In the genomic region with DNA sequence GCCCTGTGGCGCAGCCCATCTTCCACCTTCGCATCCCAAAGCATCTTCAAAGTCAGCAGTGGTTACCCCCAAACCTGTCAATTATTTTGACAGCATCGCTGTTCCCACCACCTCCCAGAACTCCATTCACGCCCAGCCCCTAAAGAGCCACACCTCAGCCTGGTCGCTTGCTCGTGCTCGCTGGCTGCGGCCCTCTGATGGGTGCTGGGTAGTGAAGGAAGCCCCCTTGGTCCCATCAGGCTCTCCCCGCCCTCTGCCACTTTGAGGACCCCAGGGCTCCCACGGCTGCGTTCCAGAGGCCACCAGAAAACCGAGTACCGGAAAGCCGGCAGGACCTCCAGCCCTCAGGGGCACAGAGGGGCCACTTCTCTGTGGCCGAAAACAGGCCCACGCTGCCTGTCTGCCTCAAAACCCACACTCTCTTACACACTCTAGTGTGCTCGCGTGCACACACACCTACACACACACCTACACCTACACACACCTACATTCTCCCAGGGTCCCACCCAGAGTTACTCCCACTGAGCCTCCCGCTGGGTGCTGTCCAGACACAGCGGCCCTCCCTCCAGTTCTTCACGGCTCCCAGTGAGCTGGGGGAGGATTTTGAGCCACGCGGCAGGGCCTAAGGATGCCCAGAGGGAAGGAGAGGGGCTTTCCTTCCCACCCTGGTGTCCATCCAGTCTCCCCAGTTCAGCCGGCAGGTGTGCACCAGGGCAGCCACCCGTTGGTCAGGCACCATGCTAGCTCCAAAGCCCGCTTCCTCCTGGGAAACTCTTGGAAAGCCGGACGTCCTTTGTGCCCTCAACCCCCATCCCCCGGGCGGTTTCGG, we compare ENCODE assay signal across 9 cellular contexts. TPM values are rescaled to one million over a fixed set of nuclear protein-coding genes. Genes with fewer than 3 reads are reported as not detected.
A peak's percentile ranks its signal among the peaks of the same experiment; 100 is the strongest.
DNase-seq lines count a peak whose midpoint lies in the region; ATAC-seq, FAIRE-seq and TF ChIP-seq lines count a peak whose summit lies in the region.
"Had no signal": no experiment of that assay in that cellular context is flagged by ENCODE, and none has a peak within 500 bp of the region (broad histone marks: within the 10 kb centered on the region; RNA-seq: fewer than 3 reads in every experiment).

No MANE protein-coding gene starts in this region.

- FAIRE-seq in H54 (lab: Jason Lieb, UNC) = no peak

- no peaks in the 10 kb centered on the region for H3K36me3 Mint-ChIP-seq in CD8-positive, alpha-beta memory T cell
- no peaks in the 10 kb centered on the region for H3K36me3 Mint-ChIP-seq in progenitor cell of endocrine pancreas (ENCODE audit: insufficient read depth)

- TF ChIP-seq POLR2A in IMR-90 (IDR thresholded peaks at IDR 0.05; ENCODE audit: low read depth, low read length) = no peak
- TF ChIP-seq POLR2A in H54 (IDR thresholded peaks at IDR 0.05; ENCODE audit: low read depth, low read length) = no peak

- no peak for ATAC-seq in IMR-90 (ENCODE audit: low read depth)
- no peak for ATAC-seq in activated CD4-positive, CD25-positive, alpha-beta regulatory T cell treated with anti-CD3 and anti-CD28 coated beads, Interleukin-2, amount 50 U/mL, for 24 hours
- ATAC-seq in GM21423 (IDR thresholded peaks at IDR 0.05; ENCODE audit: unreplicated experiment) = no peak

- no peak overlapping the region for H4K91ac ChIP-seq in IMR-90 (ENCODE audit: insufficient read depth, low read depth, low read length)

- H3K9me1 ChIP-seq in IMR-90 (ENCODE audit: insufficient read depth, low read length) = no peaks in the 10 kb centered on the region

- H3K4me1 Mint-ChIP-seq in CD8-positive, alpha-beta memory T cell = peaks cover 17 to 41% (median 20%) of the 10 kb centered on the region in 3 donors
- H3K4me1 Mint-ChIP-seq in progenitor cell of endocrine pancreas (ENCODE audit: low read depth) = peaks cover 14% of the 10 kb centered on the region

- H3K14ac ChIP-seq in IMR-90 (replicated peaks; ENCODE audit: low read depth, low read length) = no peak overlapping the region

- intact Hi-C loops in IMR-90 (cut with micrococcal nuclease) = no loop called here

- H3K4me1 ChIP-seq in CD8-positive, alpha-beta memory T cell (ENCODE audit: insufficient read depth, low read length) = peaks cover 20% of the 10 kb centered on the region
- no peaks in the 10 kb centered on the region; the same call in 1 of the 2 replicates for H3K4me1 ChIP-seq in IMR-90 (ENCODE audit: control insufficient read depth, insufficient read depth, low read length)
- peaks cover 38% of the 10 kb centered on the region for H3K4me1 ChIP-seq in effector memory CD4-positive, alpha-beta T cell (ENCODE audit: control insufficient read depth, insufficient read depth, low read length, poor library complexity, severe bottlenecking)

- H4K8ac ChIP-seq in IMR-90 (ENCODE audit: low read depth in 2 of 2, low read length in 2 of 2) = no peak overlapping the region

- H3K79me1 ChIP-seq in IMR-90 (ENCODE audit: low read depth in 1 of 2, low read length in 2 of 2) = no peaks in the 10 kb centered on the region

- peak overlapping the region; percentile 72; the same call in 1 of the 2 replicates for H3K4me2 ChIP-seq in IMR-90 (ENCODE audit: low read depth, low read length)

- no peaks in the 10 kb centered on the region for H3K36me3 ChIP-seq in CD8-positive, alpha-beta memory T cell (ENCODE audit: insufficient read depth, low read length)
- H3K36me3 ChIP-seq in IMR-90 (ENCODE audit: control insufficient read depth, insufficient read depth, low read length) = no peaks in the 10 kb centered on the region
- no peaks in the 10 kb centered on the region for H3K36me3 ChIP-seq in effector memory CD4-positive, alpha-beta T cell (ENCODE audit: control insufficient read depth, insufficient read depth, low read length)

- TF ChIP-seq CTCF in IMR-90 (conservative IDR thresholded peaks at IDR 0.05; ENCODE audit: low read depth, low read length) (no peak), progenitor cell of endocrine pancreas (IDR thresholded peaks at IDR 0.05; ENCODE audit: unreplicated experiment) (peak; percentile 24)

- H4K5ac ChIP-seq in IMR-90 (ENCODE audit: low read depth, low read length) = no peak overlapping the region

- no peak overlapping the region for H3K23ac ChIP-seq in IMR-90 (ENCODE audit: low read depth, low read length)

- H3K27me3 ChIP-seq in CD8-positive, alpha-beta memory T cell (ENCODE audit: insufficient read depth, low read length, poor library complexity, severe bottlenecking) = peaks cover 26% of the 10 kb centered on the region
- H3K27me3 ChIP-seq in IMR-90 (ENCODE audit: control insufficient read depth, insufficient read depth, low read length) = peaks cover 73% of the 10 kb centered on the region
- peaks cover 28% of the 10 kb centered on the region for H3K27me3 ChIP-seq in effector memory CD4-positive, alpha-beta T cell (replicated peaks; ENCODE audit: control insufficient read depth, insufficient read depth, low read length, poor library complexity, severe bottlenecking)

- no peak overlapping the region for H2AK5ac ChIP-seq in IMR-90 (ENCODE audit: low read depth, low read length)

- no peaks in the 10 kb centered on the region for H3K9me3 ChIP-seq in CD8-positive, alpha-beta memory T cell (ENCODE audit: low read length)
- H3K9me3 ChIP-seq in IMR-90 (ENCODE audit: control insufficient read depth, insufficient read depth, low read length) = peaks cover 3% of the 10 kb centered on the region; the same call in 1 of the 2 replicates
- no peaks in the 10 kb centered on the region for H3K9me3 ChIP-seq in effector memory CD4-positive, alpha-beta T cell (ENCODE audit: control insufficient read depth, low read length)

- H3K4me3 ChIP-seq in CD8-positive, alpha-beta memory T cell (ENCODE audit: low read length) = no peak overlapping the region
- no peak overlapping the region for H3K4me3 ChIP-seq in IMR-90 (ENCODE audit: insufficient read depth, low read depth, low read length)
- peak overlapping the region; percentile 44 for H3K4me3 ChIP-seq in effector memory CD4-positive, alpha-beta T cell (ENCODE audit: insufficient read depth, low read depth, low read length, poor library complexity, severe bottlenecking)

- peak overlapping the region; percentile 83 for H2AFZ ChIP-seq in IMR-90 (replicated peaks; ENCODE audit: low read length, poor library complexity)

- peak overlapping the region; percentile 54 to 81 (median 69) for H3K4me3 Mint-ChIP-seq in CD8-positive, alpha-beta memory T cell
- peak overlapping the region; percentile 60 for H3K4me3 Mint-ChIP-seq in progenitor cell of endocrine pancreas (ENCODE audit: low read depth)

- H3K18ac ChIP-seq in IMR-90 (ENCODE audit: low read depth, low read length) = no peak overlapping the region

- no peak overlapping the region for H2AK9ac ChIP-seq in IMR-90 (replicated peaks; ENCODE audit: low read depth, low read length, poor library complexity)

- H2BK120ac ChIP-seq in IMR-90 (ENCODE audit: low read depth, low read length) = no peak overlapping the region

- peaks cover 57 to 69% of the 10 kb centered on the region in 2 donors for H3K27me3 Mint-ChIP-seq in CD8-positive, alpha-beta memory T cell
- H3K27me3 Mint-ChIP-seq in progenitor cell of endocrine pancreas = peaks cover 81% of the 10 kb centered on the region

- no peak overlapping the region for H2BK20ac ChIP-seq in IMR-90 (ENCODE audit: low read depth, low read length)

- dilution Hi-C loops in IMR-90 (cut with HindIII; ENCODE audit: low sequenced_read_pairs, unreplicated experiment) = no loop called here

- DNase-seq in CD8-positive, alpha-beta memory T cell = no peak
- DNase-seq in IMR-90 (no peak), progenitor cell of endocrine pancreas (ENCODE audit: low spot score, unreplicated experiment) (no peak), NCI-H146 treated with DMSO at 0.1 percent for 48 hours (lab: John Stamatoyannopoulos, UW; ENCODE audit: unreplicated experiment) (no peak), H54 (ENCODE audit: insufficient read length, low spot score) (no peak)
- no peak for DNase-seq in effector memory CD4-positive, alpha-beta T cell

- BruUV-seq in IMR-90 (replicated peaks; lab: Mats Ljungman, UMichigan) = no TSS peak

- no peak overlapping the region for H3K27ac ChIP-seq in CD8-positive, alpha-beta memory T cell (ENCODE audit: low read depth, low read length)
- H3K27ac ChIP-seq in IMR-90 (ENCODE audit: insufficient read depth, low read length) = no peak overlapping the region
- no peak overlapping the region for H3K27ac ChIP-seq in effector memory CD4-positive, alpha-beta T cell (ENCODE audit: insufficient read depth, low read length, poor library complexity, severe bottlenecking)

- CTCF ChIA-PET in CD8-positive, alpha-beta memory T cell (lab: Charles Lee) = no interaction called here
- CTCF ChIA-PET in IMR-90 (lab: Yijun Ruan, JAX) = interaction anchor here (0.9 to 1.1 kb wide), 2 partner anchors 8 to 23 kb away, joined by 3 to 4 read pairs; no protein-coding TSS in a partner anchor

- POLR2A ChIA-PET in CD8-positive, alpha-beta memory T cell (lab: Charles Lee) = interaction anchor here (0.6 kb wide), 1 partner anchor 61 kb away, joined by 3 read pairs; no protein-coding TSS in a partner anchor
- POLR2A ChIA-PET in IMR-90 (lab: Charles Lee; ENCODE audit: unreplicated experiment) = no interaction called here

- H3K27ac Mint-ChIP-seq in CD8-positive, alpha-beta memory T cell = peak overlapping the region in 1 of 8 donors; percentile 47
- peak overlapping the region; percentile 15 for H3K27ac Mint-ChIP-seq in progenitor cell of endocrine pancreas

- in situ Hi-C loops in IMR-90 (cut with MboI; ENCODE audit: low sequenced_read_pairs) = no loop called here

- H2BK5ac ChIP-seq in IMR-90 (ENCODE audit: low read depth, low read length, poor library complexity, severe bottlenecking) = no peak overlapping the region

- H2BK15ac ChIP-seq in IMR-90 (ENCODE audit: low read depth, low read length) = no peak overlapping the region

- 17% methylated on average over 8 of the region's 31 CpGs; no CpG with 5 or more reads in 1 of the 2 experiments for WGBS in IMR-90 (ENCODE audit: extremely low coverage in 2 of 2, insufficient read length in 1 of 2), 2 experiments

- no peaks in the 10 kb centered on the region for H3K9me3 Mint-ChIP-seq in CD8-positive, alpha-beta memory T cell
- H3K9me3 Mint-ChIP-seq in progenitor cell of endocrine pancreas (ENCODE audit: low read depth) = no peaks in the 10 kb centered on the region

- no peak overlapping the region for H3K56ac ChIP-seq in IMR-90 (ENCODE audit: extremely low read depth, insufficient read depth, low read length)

- no peak overlapping the region for H3K9ac ChIP-seq in IMR-90 (ENCODE audit: low read depth, low read length)

- no peaks in the 10 kb centered on the region; the same call in 1 of the 2 replicates for H4K20me1 ChIP-seq in IMR-90 (ENCODE audit: insufficient read depth, low read length)

- H3K4ac ChIP-seq in IMR-90 (ENCODE audit: low read depth, low read length) = no peak overlapping the region

- TF ChIP-seq RAD21 in IMR-90 (IDR thresholded peaks at IDR 0.05; ENCODE audit: low read length) = no peak

TF ChIP-seq in IMR-90, 13 proteins besides CTCF, POLR2A, EP300 and RAD21 (continues in another document):
- TF ChIP-seq MAFK (IDR thresholded peaks at IDR 0.05; ENCODE audit: low read depth, low read length) (no peak), RCOR1 (IDR thresholded peaks at IDR 0.05; ENCODE audit: insufficient replicate concordance, low read length) (no peak), BHLHE40 (IDR thresholded peaks at IDR 0.05; ENCODE audit: low read depth, low read length) (no peak)

RNA-seq across cellular contexts. Expression of gene VSTM2B, which starts 1.9 kb away (rescaled TPM):
- not detected for total RNA-seq in CD8-positive, alpha-beta memory T cell
- polyA plus RNA-seq in CD8-positive, alpha-beta memory T cell = not detected
- total RNA-seq in IMR-90 (2012; rRNA removed) = not detected in 2 replicates
- polyA plus RNA-seq in IMR-90 (2012; rRNA removed) = not detected in 2 replicates
- not detected in 2 replicates for polyA plus RNA-seq in IMR-90 (2012; cell fraction: cytosol; rRNA removed)
- polyA plus RNA-seq in IMR-90 (2012; cell fraction: nucleus; rRNA removed; ENCODE audit: low replicate concordance) = not detected in 2 replicates
- total RNA-seq in progenitor cell of endocrine pancreas = not detected in 2 replicates
- total RNA-seq: liver had no signal
- polyA plus RNA-seq: liver had no signal
